29 cellular contexts compared by ENCODE assay signal in the genomic region with DNA sequence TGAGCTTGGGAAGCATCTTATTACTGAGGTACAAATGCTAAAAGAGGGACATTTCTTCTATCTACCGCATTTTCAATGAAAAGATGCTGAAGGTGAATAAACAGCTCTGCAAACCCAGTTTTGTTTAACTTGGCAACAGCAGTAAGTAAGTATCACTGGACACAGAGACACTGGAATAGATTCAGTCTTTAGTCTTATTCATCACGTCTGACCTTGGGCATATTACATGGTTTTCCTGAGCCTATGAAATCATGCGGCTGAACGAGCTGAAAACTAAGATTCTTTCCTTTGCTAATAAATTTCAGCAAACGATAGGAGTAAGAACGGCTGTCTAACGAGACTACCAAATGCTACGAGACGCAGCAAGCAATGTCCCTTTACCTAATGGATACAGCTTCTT.
"Had no signal": no experiment of that assay in that cellular context is flagged by ENCODE, and none has a peak within 500 bp of the region (broad histone marks: within the 10 kb centered on the region; RNA-seq: fewer than 3 reads in every experiment).

No MANE protein-coding gene starts in this region.

- H3K27me3 ChIP-seq: colonic mucosa, left lung, tibial nerve had no signal

- H3K4me3 Mint-ChIP-seq: activated CD4-positive, alpha-beta T cell treated with anti-CD3 and anti-CD28 coated beads for 36 hours; activated naive CD4-positive, alpha-beta T cell treated with anti-CD3 and anti-CD28 coated beads for 36 hours; activated naive CD8-positive, alpha-beta T cell treated with anti-CD3 and anti-CD28 coated beads, Interleukin-2, amount 10 ng/mL, durations not matched to agents 7 days and 5 days; activated T-cell treated with anti-CD3 and anti-CD28 coated beads, Interleukin-2, amount 50 U/mL, for 72 hours; brain; central memory CD8-positive, alpha-beta T cell; endodermal cell; mesothelial cell of epicardium; naive thymus-derived CD8-positive, alpha-beta T cell; stimulated activated naive CD8-positive, alpha-beta T cell treated with anti-CD3 and anti-CD28 coated beads, Interleukin-15, Interleukin-2, amounts not matched to agents 100 ng/mL and 50 ng/mL, for 24 hours; WTC11 had no signal

- H3K9me3 Mint-ChIP-seq: activated naive CD4-positive, alpha-beta T cell treated with anti-CD3 and anti-CD28 coated beads for 36 hours; activated naive CD8-positive, alpha-beta T cell treated with anti-CD3 and anti-CD28 coated beads, Interleukin-2, amount 10 ng/mL, durations not matched to agents 7 days and 5 days; activated T-cell treated with anti-CD3 and anti-CD28 coated beads, Interleukin-2, amount 50 U/mL, for 72 hours; central memory CD8-positive, alpha-beta T cell; stimulated activated naive CD8-positive, alpha-beta T cell treated with anti-CD3 and anti-CD28 coated beads, Interleukin-15, Interleukin-2, amounts not matched to agents 100 ng/mL and 50 ng/mL, for 24 hours; WTC11 had no signal

- FAIRE-seq: TTC549, urothelium cell line had no signal

- H3K27ac ChIP-seq: colonic mucosa, epithelial cell of prostate, left lung had no signal

- H3K27ac Mint-ChIP-seq: activated CD4-positive, alpha-beta T cell treated with anti-CD3 and anti-CD28 coated beads for 36 hours; activated naive CD4-positive, alpha-beta T cell treated with anti-CD3 and anti-CD28 coated beads for 36 hours; activated naive CD8-positive, alpha-beta T cell treated with anti-CD3 and anti-CD28 coated beads, Interleukin-2, amount 10 ng/mL, durations not matched to agents 7 days and 5 days; activated T-cell treated with anti-CD3 and anti-CD28 coated beads, Interleukin-2, amount 50 U/mL, for 72 hours; endodermal cell; mesothelial cell of epicardium; naive thymus-derived CD8-positive, alpha-beta T cell; stimulated activated naive CD8-positive, alpha-beta T cell treated with anti-CD3 and anti-CD28 coated beads, Interleukin-15, Interleukin-2, amounts not matched to agents 100 ng/mL and 50 ng/mL, for 24 hours had no signal

- H3K36me3 ChIP-seq: colonic mucosa had no signal

- DNase-seq: activated CD4-positive, alpha-beta T cell treated with anti-CD3 and anti-CD28 coated beads for 36 hours; activated CD4-positive, alpha-beta T cell treated with anti-CD3 and anti-CD28 coated beads, Interleukin-2, amount 50 U/mL, for 4 hours; activated effector memory CD4-positive, alpha-beta T cell treated with Interleukin-2 at 50 U/mL for 16 hours; activated naive CD4-positive, alpha-beta T cell treated with anti-CD3 and anti-CD28 coated beads for 36 hours; activated naive CD8-positive, alpha-beta T cell treated with anti-CD3 and anti-CD28 coated beads, Interleukin-2, amount 10 ng/mL, durations not matched to agents 7 days and 5 days; activated T-cell treated with anti-CD3 and anti-CD28 coated beads, Interleukin-2, amount 50 U/mL, for 72 hours; aorta; colonic mucosa; endodermal cell; foreskin fibroblast; kidney glomerular epithelial cell; left lung; mammary epithelial cell; naive thymus-derived CD8-positive, alpha-beta T cell; retina; stimulated activated CD4-positive, alpha-beta T cell treated with anti-CD3 and anti-CD28 coated beads, Interleukin-12 subunit alpha, Interleukin-12 subunit beta, amount 100 ng/mL, for 4 hours; stimulated activated CD4-positive, alpha-beta T cell treated with anti-CD3 and anti-CD28 coated beads, Interleukin-4, amount 100 ng/mL, for 4 hours; substantia nigra; T-helper 1 cell had no signal

- H3K4me3 ChIP-seq: colonic mucosa, left lung, tibial nerve had no signal

- H3K4me1 Mint-ChIP-seq: activated CD4-positive, alpha-beta T cell treated with anti-CD3 and anti-CD28 coated beads for 36 hours; activated naive CD8-positive, alpha-beta T cell treated with anti-CD3 and anti-CD28 coated beads, Interleukin-2, amount 10 ng/mL, durations not matched to agents 7 days and 5 days; central memory CD8-positive, alpha-beta T cell; naive thymus-derived CD8-positive, alpha-beta T cell had no signal

- ATAC-seq: activated CD4-positive, alpha-beta T cell treated with anti-CD3 and anti-CD28 coated beads for 36 hours; activated T-cell treated with anti-CD3 and anti-CD28 coated beads, Interleukin-2, amount 50 U/mL, for 72 hours; left lung; naive thymus-derived CD8-positive, alpha-beta T cell; WTC11 had no signal

- H3K27me3 Mint-ChIP-seq: activated CD4-positive, alpha-beta T cell treated with anti-CD3 and anti-CD28 coated beads for 36 hours; activated naive CD8-positive, alpha-beta T cell treated with anti-CD3 and anti-CD28 coated beads, Interleukin-2, amount 10 ng/mL, durations not matched to agents 7 days and 5 days; brain; central memory CD8-positive, alpha-beta T cell; naive thymus-derived CD8-positive, alpha-beta T cell; progenitor cell of endocrine pancreas; stimulated activated naive CD8-positive, alpha-beta T cell treated with anti-CD3 and anti-CD28 coated beads, Interleukin-15, Interleukin-2, amounts not matched to agents 100 ng/mL and 50 ng/mL, for 24 hours had no signal

- H3K4me1 ChIP-seq: colonic mucosa had no signal

- H3K9me3 ChIP-seq: colonic mucosa, left lung had no signal

- H3K36me3 Mint-ChIP-seq: activated naive CD8-positive, alpha-beta T cell treated with anti-CD3 and anti-CD28 coated beads, Interleukin-2, amount 10 ng/mL, durations not matched to agents 7 days and 5 days had no signal
